In the genomic region with DNA sequence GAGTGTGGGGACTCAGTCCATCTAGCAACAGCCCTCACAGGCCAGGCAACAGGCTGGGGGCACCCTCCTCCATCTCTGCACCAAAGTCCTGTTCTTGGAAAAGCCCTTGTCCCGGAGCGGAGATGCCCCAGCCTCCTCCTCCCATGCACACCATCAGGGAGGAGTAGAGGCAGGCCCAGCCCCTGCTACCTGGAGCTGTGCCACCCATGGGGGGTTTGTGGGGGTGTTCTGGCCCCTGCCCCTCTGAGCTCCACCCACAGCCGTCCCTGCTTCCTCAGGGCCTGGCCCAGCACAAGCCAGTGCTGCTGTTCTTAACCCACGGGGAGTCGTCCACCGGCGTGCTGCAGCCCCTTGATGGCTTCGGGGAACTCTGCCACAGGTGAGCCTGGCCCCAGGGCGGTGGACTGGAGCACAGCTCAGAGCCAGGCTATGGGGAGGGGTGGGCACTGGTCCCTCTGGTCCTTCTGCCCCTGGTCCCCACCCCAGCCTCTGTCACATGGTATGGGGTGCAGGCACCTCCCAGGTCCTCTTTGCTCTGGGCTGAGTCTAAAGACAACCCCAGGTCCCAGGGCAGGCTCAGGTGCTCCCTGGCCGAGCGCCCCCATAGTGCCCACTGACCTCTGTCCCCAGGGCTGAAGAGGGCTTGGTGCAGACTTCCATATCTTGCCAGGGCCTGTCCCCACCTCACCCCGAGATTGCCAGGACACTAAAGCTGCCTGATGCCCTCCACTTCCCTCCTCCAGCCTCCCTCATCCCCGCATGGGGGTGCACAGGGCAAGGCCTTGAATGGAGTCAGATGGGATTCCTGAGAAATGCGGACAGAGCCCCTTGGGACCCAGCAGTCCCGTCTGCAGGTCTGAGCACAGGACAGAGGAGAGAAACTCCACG, we compare ENCODE assay signal across 3 cellular contexts.
TF ChIP-seq lines count a peak whose summit lies in the region.

No MANE protein-coding gene starts in this region.

TF ChIP-seq in SK-N-SH, 30 proteins besides CTCF, POLR2A, EP300 and RAD21 (continues in another document):
- no peak for TF ChIP-seq RCOR1 (IDR thresholded peaks at IDR 0.05; ENCODE audit: low read length)
- TF ChIP-seq RFX5 (IDR thresholded peaks at IDR 0.05; ENCODE audit: low read length): no peak
- no peak for TF ChIP-seq NRF1 (IDR thresholded peaks at IDR 0.05; ENCODE audit: low read depth, low read length)
- no peak for TF ChIP-seq JUND (IDR thresholded peaks at IDR 0.05)
- no peak for TF ChIP-seq CHD2 (IDR thresholded peaks at IDR 0.05; ENCODE audit: low read length, partially characterized antibody)
- TF ChIP-seq, protein P1, sequence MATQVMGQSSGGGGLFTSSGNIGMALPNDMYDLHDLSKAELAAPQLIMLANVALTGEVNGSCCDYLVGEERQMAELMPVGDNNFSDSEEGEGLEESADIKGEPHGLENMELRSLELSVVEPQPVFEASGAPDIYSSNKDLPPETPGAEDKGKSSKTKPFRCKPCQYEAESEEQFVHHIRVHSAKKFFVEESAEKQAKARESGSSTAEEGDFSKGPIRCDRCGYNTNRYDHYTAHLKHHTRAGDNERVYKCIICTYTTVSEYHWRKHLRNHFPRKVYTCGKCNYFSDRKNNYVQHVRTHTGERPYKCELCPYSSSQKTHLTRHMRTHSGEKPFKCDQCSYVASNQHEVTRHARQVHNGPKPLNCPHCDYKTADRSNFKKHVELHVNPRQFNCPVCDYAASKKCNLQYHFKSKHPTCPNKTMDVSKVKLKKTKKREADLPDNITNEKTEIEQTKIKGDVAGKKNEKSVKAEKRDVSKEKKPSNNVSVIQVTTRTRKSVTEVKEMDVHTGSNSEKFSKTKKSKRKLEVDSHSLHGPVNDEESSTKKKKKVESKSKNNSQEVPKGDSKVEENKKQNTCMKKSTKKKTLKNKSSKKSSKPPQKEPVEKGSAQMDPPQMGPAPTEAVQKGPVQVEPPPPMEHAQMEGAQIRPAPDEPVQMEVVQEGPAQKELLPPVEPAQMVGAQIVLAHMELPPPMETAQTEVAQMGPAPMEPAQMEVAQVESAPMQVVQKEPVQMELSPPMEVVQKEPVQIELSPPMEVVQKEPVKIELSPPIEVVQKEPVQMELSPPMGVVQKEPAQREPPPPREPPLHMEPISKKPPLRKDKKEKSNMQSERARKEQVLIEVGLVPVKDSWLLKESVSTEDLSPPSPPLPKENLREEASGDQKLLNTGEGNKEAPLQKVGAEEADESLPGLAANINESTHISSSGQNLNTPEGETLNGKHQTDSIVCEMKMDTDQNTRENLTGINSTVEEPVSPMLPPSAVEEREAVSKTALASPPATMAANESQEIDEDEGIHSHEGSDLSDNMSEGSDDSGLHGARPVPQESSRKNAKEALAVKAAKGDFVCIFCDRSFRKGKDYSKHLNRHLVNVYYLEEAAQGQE (IDR thresholded peaks at IDR 0.05; ENCODE audit: low read depth, low read length): no peak
- TF ChIP-seq, protein P2, sequence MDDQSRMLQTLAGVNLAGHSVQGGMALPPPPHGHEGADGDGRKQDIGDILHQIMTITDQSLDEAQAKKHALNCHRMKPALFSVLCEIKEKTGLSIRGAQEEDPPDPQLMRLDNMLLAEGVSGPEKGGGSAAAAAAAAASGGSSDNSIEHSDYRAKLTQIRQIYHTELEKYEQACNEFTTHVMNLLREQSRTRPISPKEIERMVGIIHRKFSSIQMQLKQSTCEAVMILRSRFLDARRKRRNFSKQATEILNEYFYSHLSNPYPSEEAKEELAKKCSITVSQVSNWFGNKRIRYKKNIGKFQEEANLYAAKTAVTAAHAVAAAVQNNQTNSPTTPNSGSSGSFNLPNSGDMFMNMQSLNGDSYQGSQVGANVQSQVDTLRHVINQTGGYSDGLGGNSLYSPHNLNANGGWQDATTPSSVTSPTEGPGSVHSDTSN (IDR thresholded peaks at IDR 0.05): no peak
- TF ChIP-seq GABPA (IDR thresholded peaks at IDR 0.05; ENCODE audit: low read depth): no peak
- TF ChIP-seq FOXM1 (IDR thresholded peaks at IDR 0.05; ENCODE audit: low read depth): no peak
- no peak for TF ChIP-seq FOXJ3 (CRISPR knock-in tag; IDR thresholded peaks at IDR 0.05)
- TF ChIP-seq YY1 (IDR thresholded peaks at IDR 0.05; ENCODE audit: low read depth): no peak
- no peak for TF ChIP-seq ELF1 (IDR thresholded peaks at IDR 0.05)
- no peak for TF ChIP-seq POLR2AphosphoS5 (IDR thresholded peaks at IDR 0.05; ENCODE audit: low read depth, low read length)
- no peak for TF ChIP-seq FOSL2 (IDR thresholded peaks at IDR 0.05; ENCODE audit: borderline replicate concordance, low read depth)
- no peak for TF ChIP-seq SMC3 (IDR thresholded peaks at IDR 0.05; ENCODE audit: low read depth, low read length)
- no peak for TF ChIP-seq GATA2 (CRISPR knock-in tag; IDR thresholded peaks at IDR 0.05)

TF ChIP-seq in SK-N-SH treated with all-trans-retinoic acid at 6 μM for 48 hours, 23 proteins besides CTCF, POLR2A, EP300 and RAD21:
- TF ChIP-seq ZNF70 (CRISPR knock-in tag; IDR thresholded peaks at IDR 0.05): no peak
- no peak for TF ChIP-seq TOX (CRISPR knock-in tag; IDR thresholded peaks at IDR 0.05; ENCODE audit: borderline replicate concordance)
- TF ChIP-seq, protein P3, sequence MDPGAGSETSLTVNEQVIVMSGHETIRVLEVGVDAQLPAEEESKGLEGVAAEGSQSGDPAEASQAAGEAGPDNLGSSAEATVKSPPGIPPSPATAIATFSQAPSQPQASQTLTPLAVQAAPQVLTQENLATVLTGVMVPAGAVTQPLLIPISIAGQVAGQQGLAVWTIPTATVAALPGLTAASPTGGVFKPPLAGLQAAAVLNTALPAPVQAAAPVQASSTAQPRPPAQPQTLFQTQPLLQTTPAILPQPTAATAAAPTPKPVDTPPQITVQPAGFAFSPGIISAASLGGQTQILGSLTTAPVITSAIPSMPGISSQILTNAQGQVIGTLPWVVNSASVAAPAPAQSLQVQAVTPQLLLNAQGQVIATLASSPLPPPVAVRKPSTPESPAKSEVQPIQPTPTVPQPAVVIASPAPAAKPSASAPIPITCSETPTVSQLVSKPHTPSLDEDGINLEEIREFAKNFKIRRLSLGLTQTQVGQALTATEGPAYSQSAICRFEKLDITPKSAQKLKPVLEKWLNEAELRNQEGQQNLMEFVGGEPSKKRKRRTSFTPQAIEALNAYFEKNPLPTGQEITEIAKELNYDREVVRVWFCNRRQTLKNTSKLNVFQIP (CRISPR knock-in tag; IDR thresholded peaks at IDR 0.05; ENCODE audit: borderline replicate concordance, low read depth): no peak
- TF ChIP-seq ZNF565 (CRISPR knock-in tag; conservative IDR thresholded peaks at IDR 0.05; ENCODE audit: low read depth): no peak
- TF ChIP-seq ESRRG (CRISPR knock-in tag; IDR thresholded peaks at IDR 0.05): no peak
- no peak for TF ChIP-seq OSR1 (CRISPR knock-in tag; IDR thresholded peaks at IDR 0.05)
- TF ChIP-seq, protein P4, sequence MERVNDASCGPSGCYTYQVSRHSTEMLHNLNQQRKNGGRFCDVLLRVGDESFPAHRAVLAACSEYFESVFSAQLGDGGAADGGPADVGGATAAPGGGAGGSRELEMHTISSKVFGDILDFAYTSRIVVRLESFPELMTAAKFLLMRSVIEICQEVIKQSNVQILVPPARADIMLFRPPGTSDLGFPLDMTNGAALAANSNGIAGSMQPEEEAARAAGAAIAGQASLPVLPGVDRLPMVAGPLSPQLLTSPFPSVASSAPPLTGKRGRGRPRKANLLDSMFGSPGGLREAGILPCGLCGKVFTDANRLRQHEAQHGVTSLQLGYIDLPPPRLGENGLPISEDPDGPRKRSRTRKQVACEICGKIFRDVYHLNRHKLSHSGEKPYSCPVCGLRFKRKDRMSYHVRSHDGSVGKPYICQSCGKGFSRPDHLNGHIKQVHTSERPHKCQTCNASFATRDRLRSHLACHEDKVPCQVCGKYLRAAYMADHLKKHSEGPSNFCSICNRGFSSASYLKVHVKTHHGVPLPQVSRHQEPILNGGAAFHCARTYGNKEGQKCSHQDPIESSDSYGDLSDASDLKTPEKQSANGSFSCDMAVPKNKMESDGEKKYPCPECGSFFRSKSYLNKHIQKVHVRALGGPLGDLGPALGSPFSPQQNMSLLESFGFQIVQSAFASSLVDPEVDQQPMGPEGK (CRISPR knock-in tag; IDR thresholded peaks at IDR 0.05; ENCODE audit: borderline replicate concordance): no peak
- no peak for TF ChIP-seq ZC3H10 (CRISPR knock-in tag; IDR thresholded peaks at IDR 0.05)
- TF ChIP-seq PPARA (CRISPR knock-in tag; IDR thresholded peaks at IDR 0.05; ENCODE audit: borderline replicate concordance): no peak
TF ChIP-seq in SK-N-SH treated with all-trans-retinoic acid at 6 μM for 48 hours: peak in this region for 0.

TF ChIP-seq in H1, 55 proteins besides CTCF, POLR2A, EP300 and RAD21:
- TF ChIP-seq CTBP2 (IDR thresholded peaks at IDR 0.05; ENCODE audit: borderline replicate concordance, insufficient read depth, insufficient read length, low read length): no peak
- TF ChIP-seq GABPA (IDR thresholded peaks at IDR 0.05; ENCODE audit: borderline replicate concordance, insufficient read depth, low read length): no peak
- no peak for TF ChIP-seq NRF1 (IDR thresholded peaks at IDR 0.05; ENCODE audit: low read depth, low read length)
- TF ChIP-seq POLR2AphosphoS5 (IDR thresholded peaks at IDR 0.05; ENCODE audit: low read depth, low read length): no peak
- no peak for TF ChIP-seq TEAD4 (IDR thresholded peaks at IDR 0.05; ENCODE audit: low read depth, low read length)
- no peak for TF ChIP-seq KDM4A (IDR thresholded peaks at IDR 0.05; ENCODE audit: low read depth, low read length, severe bottlenecking)
- TF ChIP-seq SIX5 (IDR thresholded peaks at IDR 0.05; ENCODE audit: low read depth, low read length): no peak
- TF ChIP-seq SP2 (IDR thresholded peaks at IDR 0.05; ENCODE audit: low read length): no peak
- TF ChIP-seq, protein P5, sequence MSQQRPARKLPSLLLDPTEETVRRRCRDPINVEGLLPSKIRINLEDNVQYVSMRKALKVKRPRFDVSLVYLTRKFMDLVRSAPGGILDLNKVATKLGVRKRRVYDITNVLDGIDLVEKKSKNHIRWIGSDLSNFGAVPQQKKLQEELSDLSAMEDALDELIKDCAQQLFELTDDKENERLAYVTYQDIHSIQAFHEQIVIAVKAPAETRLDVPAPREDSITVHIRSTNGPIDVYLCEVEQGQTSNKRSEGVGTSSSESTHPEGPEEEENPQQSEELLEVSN (IDR thresholded peaks at IDR 0.05): no peak
- TF ChIP-seq ZNF274 (IDR thresholded peaks at IDR 0.05; ENCODE audit: borderline replicate concordance, extremely low read depth, low read length): no peak
- TF ChIP-seq TAF7 (optimal IDR thresholded peaks at IDR 0.05; ENCODE audit: borderline replicate concordance, low read depth, low read length): no peak
- no peak for TF ChIP-seq CREB1 (IDR thresholded peaks at IDR 0.05)
- no peak for TF ChIP-seq HDAC2 (IDR thresholded peaks at IDR 0.05; ENCODE audit: borderline replicate concordance in 1 of 2, low read depth in 2 of 2, low read length in 2 of 2)
- no peak for TF ChIP-seq SUZ12 (IDR thresholded peaks at IDR 0.05; ENCODE audit: low read length)
